In genomic region chr3:196638922-196639516, GRCh38 we compare ENCODE assay signal across 8 cellular contexts. TPM values are rescaled to one million over a fixed set of nuclear protein-coding genes. Genes with fewer than 3 reads are reported as not detected.
DNase-seq lines count a peak whose midpoint lies in the region; ATAC-seq and TF ChIP-seq lines count a peak whose summit lies in the region.

No MANE protein-coding gene starts in this region.

- H3K27me3 Mint-ChIP-seq in activated naive CD8-positive, alpha-beta T cell treated with anti-CD3 and anti-CD28 coated beads, Interleukin-2, amount 50 U/mL, for 24 hours: no peaks in the 10 kb centered on the region

- TF ChIP-seq CTCF in tibial artery (IDR thresholded peaks at IDR 0.05) (no peak), GM10248 (IDR thresholded peaks at IDR 0.05; ENCODE audit: control extremely low read depth, extremely low read depth, low read depth, missing control alignments) (no peak), WERI-Rb-1 (IDR thresholded peaks at IDR 0.05; ENCODE audit: low read depth, low read length) (no peak)

- ATAC-seq in HG03342 (IDR thresholded peaks at IDR 0.05; ENCODE audit: unreplicated experiment): peak; percentile 0
- ATAC-seq in activated naive CD8-positive, alpha-beta T cell treated with anti-CD3 and anti-CD28 coated beads, Interleukin-2, amount 50 U/mL, for 24 hours: no peak
- peak; percentile 32 for ATAC-seq in left colon
- no peak for ATAC-seq in HG03521 (IDR thresholded peaks at IDR 0.05; ENCODE audit: unreplicated experiment)

- intact Hi-C loops in left colon (cut with DNase I, micrococcal nuclease) (no loop called here), tibial artery (cut with DNase I; ENCODE audit: low total_unique reads) (no loop called here)

- DNase-seq in Daoy (ENCODE audit: low read depth) (peak; percentile 20), left colon (no peak), tibial artery (no peak), GM10248 (ENCODE audit: extremely low spot score) (no peak), WERI-Rb-1 (no peak)
- DNase-seq in activated naive CD8-positive, alpha-beta T cell treated with anti-CD3 and anti-CD28 coated beads, Interleukin-2, amount 50 U/mL, for 24 hours: no peak

- H3K36me3 Mint-ChIP-seq in activated naive CD8-positive, alpha-beta T cell treated with anti-CD3 and anti-CD28 coated beads, Interleukin-2, amount 50 U/mL, for 24 hours (ENCODE audit: low read depth): peaks cover 17% of the 10 kb centered on the region

- H3K4me3 ChIP-seq in tibial artery (peak overlapping the region; percentile 44 to 58), WERI-Rb-1 (ENCODE audit: low read depth, low read length) (no peak overlapping the region)

- H3K27ac ChIP-seq in tibial artery (no peak overlapping the region), WERI-Rb-1 (no peak overlapping the region)

- peaks cover 0 to 10% (median 9%) of the 10 kb centered on the region in 4 donors for H3K4me1 ChIP-seq in tibial artery

- peak overlapping the region; percentile 88 for H3K27ac Mint-ChIP-seq in activated naive CD8-positive, alpha-beta T cell treated with anti-CD3 and anti-CD28 coated beads, Interleukin-2, amount 50 U/mL, for 24 hours

- no peaks in the 10 kb centered on the region for H3K9me3 Mint-ChIP-seq in activated naive CD8-positive, alpha-beta T cell treated with anti-CD3 and anti-CD28 coated beads, Interleukin-2, amount 50 U/mL, for 24 hours

- no peaks in the 10 kb centered on the region for H3K36me3 ChIP-seq in tibial artery
- H3K36me3 ChIP-seq in WERI-Rb-1: no peaks in the 10 kb centered on the region

- no peaks in the 10 kb centered on the region for H3K9me3 ChIP-seq in tibial artery
- H3K9me3 ChIP-seq in WERI-Rb-1 (ENCODE audit: severe bottlenecking): no peaks in the 10 kb centered on the region

- peaks cover 67% of the 10 kb centered on the region for H3K4me1 Mint-ChIP-seq in activated naive CD8-positive, alpha-beta T cell treated with anti-CD3 and anti-CD28 coated beads, Interleukin-2, amount 50 U/mL, for 24 hours

- peak overlapping the region; percentile 86 for H3K4me3 Mint-ChIP-seq in activated naive CD8-positive, alpha-beta T cell treated with anti-CD3 and anti-CD28 coated beads, Interleukin-2, amount 50 U/mL, for 24 hours

- peaks cover 0 to 55% of the 10 kb centered on the region in 2 donors for H3K27me3 ChIP-seq in tibial artery
- no peaks in the 10 kb centered on the region for H3K27me3 ChIP-seq in WERI-Rb-1 (ENCODE audit: insufficient read depth, low read depth, severe bottlenecking)

- POLR2A ChIA-PET in GM10248 (lab: Yijun Ruan, JAX): no interaction called here

- CTCF ChIA-PET in GM10248 (lab: Yijun Ruan, JAX): interaction anchor here (1.0 to 1.4 kb wide), 4 partner anchors 10 to 49 kb away, joined by 3 to 6 read pairs (median 4); no protein-coding TSS in a partner anchor

RNA-seq across cellular contexts. Expression of gene NRROS, which starts 0.5 kb away (rescaled TPM):
- total RNA-seq in Daoy (2014; rRNA removed; shearing (Covaris generic)): 2.1 and 2.5 TPM in 2 replicates
- total RNA-seq in left colon: 1 to 10 TPM; 1.3 to 4.0 TPM

Comparison
In these comparisons a context has a peak if more than half of its experiments do, and no peak if none do; other contexts are left out.
1. ATAC-seq: peak in HG03342 (single experiment) and left colon (single experiment); none in activated naive CD8-positive, alpha-beta T cell treated with anti-CD3 and anti-CD28 coated beads, Interleukin-2, amount 50 U/mL, for 24 hours (single experiment) and HG03521 (single experiment).